Comparison of ENCODE assay signal across 21 cellular contexts in the genomic region with DNA sequence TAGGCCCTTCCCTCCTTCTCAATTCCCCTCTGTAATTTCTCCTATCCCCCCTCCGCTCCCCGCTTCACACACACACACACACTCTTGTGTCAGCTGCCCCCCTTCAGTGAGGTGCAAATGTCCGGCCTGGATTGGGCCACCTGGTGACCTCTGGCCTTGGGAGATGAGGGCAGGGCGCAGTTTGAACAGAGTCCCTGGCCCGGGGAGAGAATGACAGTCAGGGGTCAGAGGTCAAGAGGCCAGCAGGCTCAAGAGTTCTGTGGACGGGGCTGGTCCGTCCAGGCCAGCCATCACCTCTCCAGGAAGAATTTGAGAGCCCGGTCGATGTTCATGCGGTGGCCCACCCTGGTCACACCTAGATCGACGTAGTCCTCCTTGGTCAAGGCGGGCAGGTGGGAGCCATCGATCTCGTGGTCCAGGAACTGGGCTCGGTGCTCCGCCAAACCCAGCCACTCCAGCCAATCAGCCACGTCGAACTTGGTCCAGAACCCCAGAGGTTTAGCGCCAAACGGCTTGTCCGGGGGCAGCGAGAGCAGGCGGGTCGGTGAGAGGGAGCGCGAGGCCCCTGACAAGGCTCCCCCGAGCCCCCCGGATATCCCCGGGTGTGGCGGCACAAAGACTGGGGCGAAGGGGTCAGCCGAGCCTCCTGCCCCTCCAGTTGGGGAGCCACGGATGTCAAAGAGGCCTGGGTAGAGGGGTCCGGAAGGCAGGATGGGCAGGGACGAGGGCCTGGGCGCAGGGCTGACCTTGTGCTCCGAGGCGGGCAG. TPM values are rescaled to one million over a fixed set of nuclear protein-coding genes. Genes with fewer than 3 reads are reported as not detected.
"Had no signal": no experiment of that assay in that cellular context is flagged by ENCODE, and none has a peak within 500 bp of the region (broad histone marks: within the 10 kb centered on the region; RNA-seq: fewer than 3 reads in every experiment).

No MANE protein-coding gene starts in this region.

- H3K9me2 ChIP-seq: SK-N-SH had no signal

- H3K9me3 ChIP-seq: MG63, SK-N-SH had no signal

- H3K27ac ChIP-seq: RWPE1 had no signal

- H3K4me2 ChIP-seq: SK-N-SH had no signal

- H3K27me3 ChIP-seq: MG63 had no signal

- H3K9ac ChIP-seq: SK-N-SH had no signal

- ATAC-seq: Panc1, PC-3 had no signal

- H3K36me3 ChIP-seq: MG63 had no signal

- DNase-seq: KBM-7, MG63, NCI-H1092 treated with DMSO at 0.1 percent for 48 hours, NCI-H1436, NCI-H187, NCI-H2029, NCI-H2081 treated with DMSO at 0.1 percent for 48 hours, NCI-H2171, NCI-H226, NCI-H446, NCI-H510A, NCI-H524 treated with DMSO at 0.1 percent for 48 hours, NCI-H69, NCI-H774, PC-3, SHP77, SK-N-SH, SW 1271 had no signal

- H3K4me3 ChIP-seq: MG63 had no signal

RNA-seq across cellular contexts. Expression of a gene that starts 22.2 kb away (rescaled TPM):
- polyA plus RNA-seq: IgD-negative memory B cell had no signal

RNA-seq across cellular contexts. Expression of a gene that starts 57.7 kb away (rescaled TPM):
- polyA plus RNA-seq: IgD-negative memory B cell had no signal
